ENCODE assay signal across 20 cellular contexts in genomic region chr12:107570721-107571120, GRCh38.
A peak's percentile ranks its signal among the peaks of the same experiment; 100 is the strongest.
DNase-seq lines count a peak whose midpoint lies in the region; ATAC-seq and TF ChIP-seq lines count a peak whose summit lies in the region.
"Had no signal": no experiment of that assay in that cellular context is flagged by ENCODE, and none has a peak within 500 bp of the region (broad histone marks: within the 10 kb centered on the region; RNA-seq: fewer than 3 reads in every experiment).

No MANE protein-coding gene starts in this region.

- peaks cover 24 to 39% of the 10 kb centered on the region in 2 donors for H3K4me1 Mint-ChIP-seq in natural killer cell
- H3K4me1 Mint-ChIP-seq in natural killer cell treated with Interleukin-12 subunit alpha and Interleukin-12 subunit beta and Interleukin-15 and Interleukin-18, amount 100 ng/mL, for 72 hours (ENCODE audit: low read depth in 2 of 2): peaks cover 4 to 12% of the 10 kb centered on the region in 2 donors

- no peak overlapping the region for H3K4me3 Mint-ChIP-seq in natural killer cell
- H3K4me3 Mint-ChIP-seq in natural killer cell treated with Interleukin-12 subunit alpha and Interleukin-12 subunit beta and Interleukin-15 and Interleukin-18, amount 100 ng/mL, for 72 hours: no peak overlapping the region
- H3K4me3 Mint-ChIP-seq: activated CD4-positive, alpha-beta T cell treated with anti-CD3 and anti-CD28 coated beads, Interleukin-2, amount 10 ng/mL, durations not matched to agents 24 days and 14 days; CD4-positive, CD25-positive, alpha-beta regulatory T cell; stimulated activated naive CD8-positive, alpha-beta T cell treated with anti-CD3 and anti-CD28 coated beads, Interleukin-15, amount 100 ng/mL, for 72 hours had no signal

- no peaks in the 10 kb centered on the region for H3K27me3 Mint-ChIP-seq in natural killer cell (ENCODE audit: low read depth in 2 of 2)
- no peaks in the 10 kb centered on the region for H3K27me3 Mint-ChIP-seq in natural killer cell treated with Interleukin-12 subunit alpha and Interleukin-12 subunit beta and Interleukin-15 and Interleukin-18, amount 100 ng/mL, for 72 hours
- H3K27me3 Mint-ChIP-seq: activated CD4-positive, alpha-beta T cell treated with anti-CD3 and anti-CD28 coated beads, Interleukin-2, amount 10 ng/mL, durations not matched to agents 24 days and 14 days; CD4-positive, CD25-positive, alpha-beta regulatory T cell; stimulated activated naive CD8-positive, alpha-beta T cell treated with anti-CD3 and anti-CD28 coated beads, Interleukin-15, amount 100 ng/mL, for 72 hours had no signal

- intact Hi-C loops in natural killer cell (cut with micrococcal nuclease): no loop called here

- peak overlapping the region; percentile 62 to 69 for H3K27ac Mint-ChIP-seq in natural killer cell
- no peak overlapping the region for H3K27ac Mint-ChIP-seq in natural killer cell treated with Interleukin-12 subunit alpha and Interleukin-12 subunit beta and Interleukin-15 and Interleukin-18, amount 100 ng/mL, for 72 hours
- H3K27ac Mint-ChIP-seq: activated CD4-positive, alpha-beta T cell treated with anti-CD3 and anti-CD28 coated beads, Interleukin-2, amount 10 ng/mL, durations not matched to agents 24 days and 14 days; CD4-positive, CD25-positive, alpha-beta regulatory T cell had no signal

- no peaks in the 10 kb centered on the region for H3K36me3 Mint-ChIP-seq in natural killer cell
- H3K36me3 Mint-ChIP-seq in natural killer cell treated with Interleukin-12 subunit alpha and Interleukin-12 subunit beta and Interleukin-15 and Interleukin-18, amount 100 ng/mL, for 72 hours: no peaks in the 10 kb centered on the region

- H3K4me3 ChIP-seq in fibroblast of mammary gland (ENCODE audit: control insufficient read depth, low read depth, low read length): no peak overlapping the region
- H3K4me3 ChIP-seq: A549, dorsolateral prefrontal cortex, right atrium auricular region had no signal

- ATAC-seq in natural killer cell (no peak), SK-N-SH treated with all-trans-retinoic acid at 6 μM for 48 hours (peak; percentile 27; the same call in 1 of the 3 replicates), HG03025 (IDR thresholded peaks at IDR 0.05; ENCODE audit: low FRiP score, unreplicated experiment) (no peak)
- ATAC-seq in natural killer cell treated with Interleukin-12 subunit alpha and Interleukin-12 subunit beta and Interleukin-15 and Interleukin-18, amount 100 ng/mL, for 72 hours: no peak
- ATAC-seq: A549; esophagus mucosa; stimulated activated naive CD8-positive, alpha-beta T cell treated with anti-CD3 and anti-CD28 coated beads, Interleukin-15, amount 100 ng/mL, for 72 hours had no signal

- H3K9me3 Mint-ChIP-seq in natural killer cell: no peaks in the 10 kb centered on the region
- H3K9me3 Mint-ChIP-seq in natural killer cell treated with Interleukin-12 subunit alpha and Interleukin-12 subunit beta and Interleukin-15 and Interleukin-18, amount 100 ng/mL, for 72 hours: no peaks in the 10 kb centered on the region
- H3K9me3 Mint-ChIP-seq: activated CD4-positive, alpha-beta T cell treated with anti-CD3 and anti-CD28 coated beads, Interleukin-2, amount 10 ng/mL, durations not matched to agents 24 days and 14 days; stimulated activated naive CD8-positive, alpha-beta T cell treated with anti-CD3 and anti-CD28 coated beads, Interleukin-15, amount 100 ng/mL, for 72 hours had no signal

- no peak for TF ChIP-seq CTCF in natural killer cell (IDR thresholded peaks at IDR 0.05)
- TF ChIP-seq CTCF in fibroblast of mammary gland (conservative IDR thresholded peaks at IDR 0.05; ENCODE audit: control insufficient read depth, insufficient read depth, low read depth, low read length): no peak

- DNase-seq in natural killer cell (no peak), fibroblast of mammary gland (ENCODE audit: low read depth) (peak; percentile 51), OCI-M1 (lab: John Stamatoyannopoulos, UW) (no peak), AG08396 (ENCODE audit: low spot score) (no peak)
- no peak for DNase-seq in natural killer cell treated with Interleukin-12 subunit alpha and Interleukin-12 subunit beta and Interleukin-15 and Interleukin-18, amount 100 ng/mL, for 72 hours (ENCODE audit: low spot score)
- DNase-seq in activated CD8-positive, alpha-beta memory T cell treated with anti-CD3 and anti-CD28 coated beads, Interleukin-2, amount 50 U/mL, for 4 hours: no peak
- DNase-seq: activated naive CD4-positive, alpha-beta T cell treated with Interleukin-2 at 50 U/mL for 16 hours; CD4-positive, CD25-positive, alpha-beta regulatory T cell; dorsolateral prefrontal cortex; hypothalamus; kidney glomerular epithelial cell; NCI-H1694 treated with DMSO at 0.1 percent for 48 hours; NCI-H526 treated with DMSO at 0.1 percent for 48 hours; stimulated activated naive CD8-positive, alpha-beta T cell treated with anti-CD3 and anti-CD28 coated beads, Interleukin-15, amount 100 ng/mL, for 72 hours had no signal

TF ChIP-seq in SK-N-SH treated with all-trans-retinoic acid at 6 μM for 48 hours, 23 proteins besides CTCF, POLR2A, EP300 and RAD21:
- TF ChIP-seq ZNF8 (CRISPR knock-in tag; IDR thresholded peaks at IDR 0.05) (peak; percentile 96), TCF4 (CRISPR knock-in tag; IDR thresholded peaks at IDR 0.05; ENCODE audit: borderline replicate concordance) (no peak)
TF ChIP-seq in SK-N-SH treated with all-trans-retinoic acid at 6 μM for 48 hours: peak in this region for 1.

Comparison
In these comparisons a context has a peak if more than half of its experiments do, and no peak if none do; other contexts are left out.
1. H3K27ac Mint-ChIP-seq: peak in natural killer cell (2 of 2); none in natural killer cell treated with Interleukin-12 subunit alpha and Interleukin-12 subunit beta and Interleukin-15 and Interleukin-18, amount 100 ng/mL, for 72 hours (0 of 2).